Comparison of ENCODE assay signal across 16 cellular contexts in genomic region chr15:69154684-69155083, GRCh38. TPM values are rescaled to one million over a fixed set of nuclear protein-coding genes. Genes with fewer than 3 reads are reported as not detected.
DNase-seq lines count a peak whose midpoint lies in the region; ATAC-seq and TF ChIP-seq lines count a peak whose summit lies in the region.
"Had no signal": no experiment of that assay in that cellular context is flagged by ENCODE, and none has a peak within 500 bp of the region (broad histone marks: within the 10 kb centered on the region; RNA-seq: fewer than 3 reads in every experiment).

No MANE protein-coding gene starts in this region.

- H3K27me3 ChIP-seq in MG63 = no peaks in the 10 kb centered on the region; the same call in 1 of the 2 replicates

- no peak overlapping the region for H3K4me3 ChIP-seq in MG63
- H3K4me3 ChIP-seq: gastrocnemius medialis, lower lobe of right lung had no signal

- DNase-seq in Daoy (ENCODE audit: low read depth) = peak; percentile 55
- peak; percentile 67 for DNase-seq in MG63
- no peak for DNase-seq in endothelial cell (ENCODE audit: low spot score)
- DNase-seq in non-pigmented ciliary epithelial cell (ENCODE audit: low read depth) = peak; percentile 84
- no peak for DNase-seq in stimulated activated naive CD4-positive, alpha-beta T cell treated with Interleukin-2 at 50 U/mL for 16 hours (lab: John Stamatoyannopoulos, UW)
- DNase-seq in stimulated activated CD4-positive, alpha-beta T cell treated with anti-CD3 and anti-CD28 coated beads, Interleukin-2, amount 100 ng/mL, for 24 hours = no peak
- no peak for DNase-seq in activated CD4-positive, alpha-beta memory T cell treated with anti-CD3 and anti-CD28 coated beads, Interleukin-2, amount 10 ng/mL, durations not matched to agents 7 days and 5 days
- DNase-seq: activated CD4-positive, CD25-positive, alpha-beta regulatory T cell treated with anti-CD3 and anti-CD28 coated beads, Interleukin-2, amount 50 U/mL, for 72 hours; cerebellar nuclear complex; COR-L47; gastrocnemius medialis; lower lobe of right lung; NCI-H526 treated with DMSO at 0.1 percent for 48 hours; nucleus accumbens; SIG-M5 had no signal

- H3K9me3 Mint-ChIP-seq in endothelial cell (ENCODE audit: unreplicated experiment) = no peaks in the 10 kb centered on the region
- H3K9me3 Mint-ChIP-seq in activated CD4-positive, alpha-beta memory T cell treated with anti-CD3 and anti-CD28 coated beads, Interleukin-2, amount 10 ng/mL, durations not matched to agents 7 days and 5 days = no peaks in the 10 kb centered on the region

- no peak for TF ChIP-seq CTCF in endothelial cell (IDR thresholded peaks at IDR 0.05; ENCODE audit: unreplicated experiment)

- H3K9me3 ChIP-seq in MG63 = no peaks in the 10 kb centered on the region
- H3K9me3 ChIP-seq: gastrocnemius medialis, lower lobe of right lung had no signal

- CTCF ChIA-PET in activated CD4-positive, alpha-beta memory T cell treated with anti-CD3 and anti-CD28 coated beads, Interleukin-2, amount 10 ng/mL, durations not matched to agents 7 days and 5 days (lab: Charles Lee) = no interaction called here

- ATAC-seq in HG03354 (IDR thresholded peaks at IDR 0.05; ENCODE audit: poor library complexity, severe bottlenecking, unreplicated experiment) = no peak
- ATAC-seq: gastrocnemius medialis, lower lobe of right lung had no signal

- POLR2A ChIA-PET in activated CD4-positive, alpha-beta memory T cell treated with anti-CD3 and anti-CD28 coated beads, Interleukin-2, amount 10 ng/mL, durations not matched to agents 7 days and 5 days (lab: Charles Lee) = no interaction called here

- H3K4me3 Mint-ChIP-seq in endothelial cell (ENCODE audit: unreplicated experiment) = no peak overlapping the region
- H3K4me3 Mint-ChIP-seq in activated CD4-positive, alpha-beta memory T cell treated with anti-CD3 and anti-CD28 coated beads, Interleukin-2, amount 10 ng/mL, durations not matched to agents 7 days and 5 days = no peak overlapping the region

- H3K27ac Mint-ChIP-seq in endothelial cell (ENCODE audit: unreplicated experiment) = peak overlapping the region; percentile 1
- H3K27ac Mint-ChIP-seq in activated CD4-positive, alpha-beta memory T cell treated with anti-CD3 and anti-CD28 coated beads, Interleukin-2, amount 10 ng/mL, durations not matched to agents 7 days and 5 days = no peak overlapping the region

- no peaks in the 10 kb centered on the region for H3K36me3 Mint-ChIP-seq in endothelial cell (ENCODE audit: low read depth, unreplicated experiment)
- H3K36me3 Mint-ChIP-seq in activated CD4-positive, alpha-beta memory T cell treated with anti-CD3 and anti-CD28 coated beads, Interleukin-2, amount 10 ng/mL, durations not matched to agents 7 days and 5 days (ENCODE audit: low read depth) = no peaks in the 10 kb centered on the region

- H3K27me3 Mint-ChIP-seq in endothelial cell (ENCODE audit: unreplicated experiment) = peaks cover under 1% of the 10 kb centered on the region
- peaks cover 49% of the 10 kb centered on the region for H3K27me3 Mint-ChIP-seq in activated CD4-positive, alpha-beta memory T cell treated with anti-CD3 and anti-CD28 coated beads, Interleukin-2, amount 10 ng/mL, durations not matched to agents 7 days and 5 days

- H3K4me1 Mint-ChIP-seq in endothelial cell (ENCODE audit: unreplicated experiment) = peaks cover 10% of the 10 kb centered on the region
- peaks cover under 1% of the 10 kb centered on the region for H3K4me1 Mint-ChIP-seq in activated CD4-positive, alpha-beta memory T cell treated with anti-CD3 and anti-CD28 coated beads, Interleukin-2, amount 10 ng/mL, durations not matched to agents 7 days and 5 days

- no peaks in the 10 kb centered on the region for H3K36me3 ChIP-seq in MG63
- H3K36me3 ChIP-seq: gastrocnemius medialis, lower lobe of right lung had no signal

RNA-seq across cellular contexts. Expression of gene GLCE, which starts 5.8 kb away (rescaled TPM):
- total RNA-seq in Daoy (2014; rRNA removed; shearing (Covaris generic)) = 14.1 and 16.7 TPM in 2 replicates
- total RNA-seq in MG63 (2014; rRNA removed; shearing (Covaris generic); ENCODE audit: low replicate concordance) = 12.2 and 21.4 TPM in 2 replicates
- total RNA-seq in endothelial cell (ENCODE audit: unreplicated experiment) = 8.5 TPM
- 1 to 10 TPM; 3.8 to 4.0 TPM for total RNA-seq in activated CD4-positive, alpha-beta memory T cell treated with anti-CD3 and anti-CD28 coated beads, Interleukin-2, amount 10 ng/mL, durations not matched to agents 7 days and 5 days

Comparison
In these comparisons a context has a peak if more than half of its experiments do, and no peak if none do; other contexts are left out.
1. DNase-seq: peak in Daoy (single experiment), MG63 (single experiment) and non-pigmented ciliary epithelial cell (single experiment); none in endothelial cell (single experiment), stimulated activated naive CD4-positive, alpha-beta T cell treated with Interleukin-2 at 50 U/mL for 16 hours (single experiment), stimulated activated CD4-positive, alpha-beta T cell treated with anti-CD3 and anti-CD28 coated beads, Interleukin-2, amount 100 ng/mL, for 24 hours (0 of 2) and activated CD4-positive, alpha-beta memory T cell treated with anti-CD3 and anti-CD28 coated beads, Interleukin-2, amount 10 ng/mL, durations not matched to agents 7 days and 5 days (single experiment).